ENCODE assay signal across 1 cellular context in the genomic region with DNA sequence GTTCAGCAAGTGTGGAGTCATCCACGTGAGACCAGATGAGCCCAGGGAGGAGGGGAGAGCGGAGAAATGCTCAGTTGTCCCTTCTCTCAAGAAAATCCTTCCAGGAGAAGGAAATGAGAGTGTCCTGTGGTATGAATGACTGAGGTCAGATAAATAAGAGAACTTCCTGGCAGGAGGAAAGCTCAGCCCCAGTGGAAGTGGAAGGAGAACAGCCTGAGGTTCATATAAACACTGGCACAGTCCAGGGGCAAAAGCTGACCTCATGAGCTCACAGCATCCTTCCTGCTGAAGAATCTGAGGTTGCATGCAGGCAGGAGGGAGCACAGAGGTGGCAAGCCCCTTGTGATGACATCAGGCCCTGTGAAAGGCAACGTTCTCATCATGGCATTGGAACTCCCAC.
TF ChIP-seq lines count a peak whose summit lies in the region.

No MANE protein-coding gene starts in this region.

TF ChIP-seq in neural cell, 6 proteins besides CTCF, POLR2A, EP300 and RAD21 (continued from another document):
- TF ChIP-seq, protein P1, sequence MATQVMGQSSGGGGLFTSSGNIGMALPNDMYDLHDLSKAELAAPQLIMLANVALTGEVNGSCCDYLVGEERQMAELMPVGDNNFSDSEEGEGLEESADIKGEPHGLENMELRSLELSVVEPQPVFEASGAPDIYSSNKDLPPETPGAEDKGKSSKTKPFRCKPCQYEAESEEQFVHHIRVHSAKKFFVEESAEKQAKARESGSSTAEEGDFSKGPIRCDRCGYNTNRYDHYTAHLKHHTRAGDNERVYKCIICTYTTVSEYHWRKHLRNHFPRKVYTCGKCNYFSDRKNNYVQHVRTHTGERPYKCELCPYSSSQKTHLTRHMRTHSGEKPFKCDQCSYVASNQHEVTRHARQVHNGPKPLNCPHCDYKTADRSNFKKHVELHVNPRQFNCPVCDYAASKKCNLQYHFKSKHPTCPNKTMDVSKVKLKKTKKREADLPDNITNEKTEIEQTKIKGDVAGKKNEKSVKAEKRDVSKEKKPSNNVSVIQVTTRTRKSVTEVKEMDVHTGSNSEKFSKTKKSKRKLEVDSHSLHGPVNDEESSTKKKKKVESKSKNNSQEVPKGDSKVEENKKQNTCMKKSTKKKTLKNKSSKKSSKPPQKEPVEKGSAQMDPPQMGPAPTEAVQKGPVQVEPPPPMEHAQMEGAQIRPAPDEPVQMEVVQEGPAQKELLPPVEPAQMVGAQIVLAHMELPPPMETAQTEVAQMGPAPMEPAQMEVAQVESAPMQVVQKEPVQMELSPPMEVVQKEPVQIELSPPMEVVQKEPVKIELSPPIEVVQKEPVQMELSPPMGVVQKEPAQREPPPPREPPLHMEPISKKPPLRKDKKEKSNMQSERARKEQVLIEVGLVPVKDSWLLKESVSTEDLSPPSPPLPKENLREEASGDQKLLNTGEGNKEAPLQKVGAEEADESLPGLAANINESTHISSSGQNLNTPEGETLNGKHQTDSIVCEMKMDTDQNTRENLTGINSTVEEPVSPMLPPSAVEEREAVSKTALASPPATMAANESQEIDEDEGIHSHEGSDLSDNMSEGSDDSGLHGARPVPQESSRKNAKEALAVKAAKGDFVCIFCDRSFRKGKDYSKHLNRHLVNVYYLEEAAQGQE (IDR thresholded peaks at IDR 0.05; ENCODE audit: borderline replicate concordance), result no peak
- no peak for TF ChIP-seq TAF1 (IDR thresholded peaks at IDR 0.05; ENCODE audit: low read depth)
- TF ChIP-seq MXI1 (conservative IDR thresholded peaks at IDR 0.05; ENCODE audit: poor library complexity, severe bottlenecking), result no peak
